In the genomic region with DNA sequence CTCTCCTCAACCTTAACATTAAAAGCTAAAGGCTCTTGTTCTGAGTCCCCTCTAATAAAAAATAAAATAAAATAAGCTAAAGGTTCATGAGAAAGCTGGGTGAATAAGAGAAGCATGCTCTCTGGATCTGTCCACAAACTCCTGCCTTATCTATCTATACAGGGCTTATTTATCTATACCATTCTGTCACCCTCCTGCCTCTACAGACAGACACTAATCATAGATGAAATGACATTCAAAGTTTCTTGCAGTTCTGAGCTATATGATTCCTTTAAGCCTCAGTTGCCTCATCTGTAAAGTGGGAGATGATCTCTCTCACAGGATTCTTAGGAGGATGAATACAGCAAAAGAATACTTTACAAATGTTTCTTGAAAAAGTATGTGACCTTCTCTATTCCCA, we compare ENCODE assay signal across 1 cellular context.
TF ChIP-seq lines count a peak whose summit lies in the region.

No MANE protein-coding gene starts in this region.

TF ChIP-seq in K562, 482 proteins besides CTCF, POLR2A, EP300 and RAD21 (continued from another document):
- TF ChIP-seq CHCHD3 (CRISPR knock-in tag; IDR thresholded peaks at IDR 0.05) (no peak), FOXM1 (IDR thresholded peaks at IDR 0.05; ENCODE audit: low read depth) (peak; percentile 47; the same call in 1 of the 2 replicates), FOXM1 (CRISPR knock-in tag; IDR thresholded peaks at IDR 0.05; ENCODE audit: low read depth) (no peak), PCBP1 (IDR thresholded peaks at IDR 0.05; ENCODE audit: low read depth, low read length, poor library complexity, severe bottlenecking) (no peak)
- TF ChIP-seq, protein P1, sequence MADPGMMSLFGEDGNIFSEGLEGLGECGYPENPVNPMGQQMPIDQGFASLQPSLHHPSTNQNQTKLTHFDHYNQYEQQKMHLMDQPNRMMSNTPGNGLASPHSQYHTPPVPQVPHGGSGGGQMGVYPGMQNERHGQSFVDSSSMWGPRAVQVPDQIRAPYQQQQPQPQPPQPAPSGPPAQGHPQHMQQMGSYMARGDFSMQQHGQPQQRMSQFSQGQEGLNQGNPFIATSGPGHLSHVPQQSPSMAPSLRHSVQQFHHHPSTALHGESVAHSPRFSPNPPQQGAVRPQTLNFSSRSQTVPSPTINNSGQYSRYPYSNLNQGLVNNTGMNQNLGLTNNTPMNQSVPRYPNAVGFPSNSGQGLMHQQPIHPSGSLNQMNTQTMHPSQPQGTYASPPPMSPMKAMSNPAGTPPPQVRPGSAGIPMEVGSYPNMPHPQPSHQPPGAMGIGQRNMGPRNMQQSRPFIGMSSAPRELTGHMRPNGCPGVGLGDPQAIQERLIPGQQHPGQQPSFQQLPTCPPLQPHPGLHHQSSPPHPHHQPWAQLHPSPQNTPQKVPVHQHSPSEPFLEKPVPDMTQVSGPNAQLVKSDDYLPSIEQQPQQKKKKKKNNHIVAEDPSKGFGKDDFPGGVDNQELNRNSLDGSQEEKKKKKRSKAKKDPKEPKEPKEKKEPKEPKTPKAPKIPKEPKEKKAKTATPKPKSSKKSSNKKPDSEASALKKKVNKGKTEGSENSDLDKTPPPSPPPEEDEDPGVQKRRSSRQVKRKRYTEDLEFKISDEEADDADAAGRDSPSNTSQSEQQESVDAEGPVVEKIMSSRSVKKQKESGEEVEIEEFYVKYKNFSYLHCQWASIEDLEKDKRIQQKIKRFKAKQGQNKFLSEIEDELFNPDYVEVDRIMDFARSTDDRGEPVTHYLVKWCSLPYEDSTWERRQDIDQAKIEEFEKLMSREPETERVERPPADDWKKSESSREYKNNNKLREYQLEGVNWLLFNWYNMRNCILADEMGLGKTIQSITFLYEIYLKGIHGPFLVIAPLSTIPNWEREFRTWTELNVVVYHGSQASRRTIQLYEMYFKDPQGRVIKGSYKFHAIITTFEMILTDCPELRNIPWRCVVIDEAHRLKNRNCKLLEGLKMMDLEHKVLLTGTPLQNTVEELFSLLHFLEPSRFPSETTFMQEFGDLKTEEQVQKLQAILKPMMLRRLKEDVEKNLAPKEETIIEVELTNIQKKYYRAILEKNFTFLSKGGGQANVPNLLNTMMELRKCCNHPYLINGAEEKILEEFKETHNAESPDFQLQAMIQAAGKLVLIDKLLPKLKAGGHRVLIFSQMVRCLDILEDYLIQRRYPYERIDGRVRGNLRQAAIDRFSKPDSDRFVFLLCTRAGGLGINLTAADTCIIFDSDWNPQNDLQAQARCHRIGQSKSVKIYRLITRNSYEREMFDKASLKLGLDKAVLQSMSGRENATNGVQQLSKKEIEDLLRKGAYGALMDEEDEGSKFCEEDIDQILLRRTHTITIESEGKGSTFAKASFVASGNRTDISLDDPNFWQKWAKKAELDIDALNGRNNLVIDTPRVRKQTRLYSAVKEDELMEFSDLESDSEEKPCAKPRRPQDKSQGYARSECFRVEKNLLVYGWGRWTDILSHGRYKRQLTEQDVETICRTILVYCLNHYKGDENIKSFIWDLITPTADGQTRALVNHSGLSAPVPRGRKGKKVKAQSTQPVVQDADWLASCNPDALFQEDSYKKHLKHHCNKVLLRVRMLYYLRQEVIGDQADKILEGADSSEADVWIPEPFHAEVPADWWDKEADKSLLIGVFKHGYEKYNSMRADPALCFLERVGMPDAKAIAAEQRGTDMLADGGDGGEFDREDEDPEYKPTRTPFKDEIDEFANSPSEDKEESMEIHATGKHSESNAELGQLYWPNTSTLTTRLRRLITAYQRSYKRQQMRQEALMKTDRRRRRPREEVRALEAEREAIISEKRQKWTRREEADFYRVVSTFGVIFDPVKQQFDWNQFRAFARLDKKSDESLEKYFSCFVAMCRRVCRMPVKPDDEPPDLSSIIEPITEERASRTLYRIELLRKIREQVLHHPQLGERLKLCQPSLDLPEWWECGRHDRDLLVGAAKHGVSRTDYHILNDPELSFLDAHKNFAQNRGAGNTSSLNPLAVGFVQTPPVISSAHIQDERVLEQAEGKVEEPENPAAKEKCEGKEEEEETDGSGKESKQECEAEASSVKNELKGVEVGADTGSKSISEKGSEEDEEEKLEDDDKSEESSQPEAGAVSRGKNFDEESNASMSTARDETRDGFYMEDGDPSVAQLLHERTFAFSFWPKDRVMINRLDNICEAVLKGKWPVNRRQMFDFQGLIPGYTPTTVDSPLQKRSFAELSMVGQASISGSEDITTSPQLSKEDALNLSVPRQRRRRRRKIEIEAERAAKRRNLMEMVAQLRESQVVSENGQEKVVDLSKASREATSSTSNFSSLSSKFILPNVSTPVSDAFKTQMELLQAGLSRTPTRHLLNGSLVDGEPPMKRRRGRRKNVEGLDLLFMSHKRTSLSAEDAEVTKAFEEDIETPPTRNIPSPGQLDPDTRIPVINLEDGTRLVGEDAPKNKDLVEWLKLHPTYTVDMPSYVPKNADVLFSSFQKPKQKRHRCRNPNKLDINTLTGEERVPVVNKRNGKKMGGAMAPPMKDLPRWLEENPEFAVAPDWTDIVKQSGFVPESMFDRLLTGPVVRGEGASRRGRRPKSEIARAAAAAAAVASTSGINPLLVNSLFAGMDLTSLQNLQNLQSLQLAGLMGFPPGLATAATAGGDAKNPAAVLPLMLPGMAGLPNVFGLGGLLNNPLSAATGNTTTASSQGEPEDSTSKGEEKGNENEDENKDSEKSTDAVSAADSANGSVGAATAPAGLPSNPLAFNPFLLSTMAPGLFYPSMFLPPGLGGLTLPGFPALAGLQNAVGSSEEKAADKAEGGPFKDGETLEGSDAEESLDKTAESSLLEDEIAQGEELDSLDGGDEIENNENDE (IDR thresholded peaks at IDR 0.05; ENCODE audit: low read depth, low read length), result no peak
